ENCODE assay signal across 8 cellular contexts in genomic region chr2:174158003-174158402, GRCh38.
DNase-seq lines count a peak whose midpoint lies in the region; ATAC-seq, FAIRE-seq and TF ChIP-seq lines count a peak whose summit lies in the region.

No MANE protein-coding gene starts in this region.

- H3K36me3 Mint-ChIP-seq in CD8-positive, alpha-beta T cell, result peaks cover 14% of the 10 kb centered on the region

- H3K9ac ChIP-seq in K562 (ENCODE audit: insufficient read depth in 1 of 2, low read depth in 2 of 2, low read length in 2 of 2), result no peak overlapping the region

- in situ Hi-C loops in K562 (cut with MboI), result loop anchor here (10.0 kb wide), 1 partner anchor 167 kb away; no protein-coding TSS in a partner anchor

- H3K79me2 ChIP-seq in K562 (ENCODE audit: control insufficient read depth, insufficient read depth, low read length), result peaks cover 52% of the 10 kb centered on the region

- H4K20me1 ChIP-seq in K562 (replicated peaks; ENCODE audit: control insufficient read depth, insufficient read depth, low read length), result no peaks in the 10 kb centered on the region

- H3K4me1 Mint-ChIP-seq in CD8-positive, alpha-beta T cell (ENCODE audit: low read depth), result peaks cover 4% of the 10 kb centered on the region

- TF ChIP-seq CTCF in CD8-positive, alpha-beta T cell (IDR thresholded peaks at IDR 0.05), result no peak
- TF ChIP-seq CTCF in K562 (IDR thresholded peaks at IDR 0.05 in 2 of 3, conservative IDR thresholded peaks at IDR 0.05 in 1 of 3; ENCODE audit: insufficient read depth in 2 of 3, low read depth in 1 of 3, low read length in 3 of 3) (peak; percentile 68 to 73 (median 70)), right lobe of liver (IDR thresholded peaks at IDR 0.05) (peak; percentile 41 to 68 (median 52))

- no peaks in the 10 kb centered on the region for H3K4me1 ChIP-seq in CD8-positive, alpha-beta T cell (ENCODE audit: insufficient read depth, low read length)
- peaks cover 6 to 18% of the 10 kb centered on the region in 2 experiments; a peak in 4 of 5 replicates for H3K4me1 ChIP-seq in K562 (replicated peaks in 1 of 2; ENCODE audit: control insufficient read depth in 2 of 2, insufficient read depth in 2 of 2, low read length in 2 of 2)
- H3K4me1 ChIP-seq in right lobe of liver, result no peaks in the 10 kb centered on the region

- no peaks in the 10 kb centered on the region for H3K9me3 ChIP-seq in CD8-positive, alpha-beta T cell (ENCODE audit: low read length)
- H3K9me3 ChIP-seq in K562 (replicated peaks; ENCODE audit: control insufficient read depth, insufficient read depth, low read depth, low read length) (no peaks in the 10 kb centered on the region), right lobe of liver (no peaks in the 10 kb centered on the region)

- H3K4me3 Mint-ChIP-seq in CD8-positive, alpha-beta T cell, result no peak overlapping the region

- intact Hi-C loops in CD8-positive, alpha-beta T cell (cut with DNase I, micrococcal nuclease), result loop anchor here in 1 of 2 experiments (1.0 kb wide), 1 partner anchor 183 kb away; no protein-coding TSS in a partner anchor
- intact Hi-C loops in K562 (cut with micrococcal nuclease) (loop anchor here (1.0 kb wide), 1 partner anchor 183 kb away; no protein-coding TSS in a partner anchor), right lobe of liver (cut with DNase I) (no loop called here)

- H3K9me1 ChIP-seq in K562 (ENCODE audit: control insufficient read depth, insufficient read depth, low read length), result no peaks in the 10 kb centered on the region

- WGBS in K562 (ENCODE audit: insufficient coverage, low coverage, missing lambda C conversion rate), result 47% methylated on average over 3 of the region's 3 CpGs
- WGBS in right lobe of liver (ENCODE audit: insufficient coverage, low coverage, low lambda C conversion rate, missing lambda C conversion rate), result 74% methylated on average over 3 of the region's 3 CpGs

- peak in 5 of 7 experiments; percentile 2 to 22 (median 11) for DNase-seq in CD8-positive, alpha-beta T cell
- DNase-seq in GM18507 (ENCODE audit: extremely low spot score, insufficient read length, low read depth) (peak; percentile 3), NCI-H2227 treated with DMSO at 0.1 percent for 48 hours (lab: John Stamatoyannopoulos, UW) (peak; percentile 49), K562 (ENCODE audit: extremely low read depth in 1 of 4, low spot score in 3 of 4) (peak; percentile 64 to 78 (median 68)), right lobe of liver (peak in 1 of 3 donors; percentile 47), NCI-H187 (lab: John Stamatoyannopoulos, UW) (no peak), GDM1 (lab: John Stamatoyannopoulos, UW) (no peak)

- H3K9me3 Mint-ChIP-seq in CD8-positive, alpha-beta T cell, result no peaks in the 10 kb centered on the region

- no peaks in the 10 kb centered on the region for H3K36me3 ChIP-seq in CD8-positive, alpha-beta T cell (ENCODE audit: insufficient read depth, low read length)
- H3K36me3 ChIP-seq in K562 (ENCODE audit: control insufficient read depth, insufficient read depth, low read length) (peaks cover 3% of the 10 kb centered on the region; the same call in 1 of the 3 replicates), right lobe of liver (no peaks in the 10 kb centered on the region)

- TF ChIP-seq RAD21 in K562 (CRISPR knock-in tag; conservative IDR thresholded peaks at IDR 0.05 in 1 of 2, IDR thresholded peaks at IDR 0.05 in 1 of 2), result peak; percentile 59 to 88

- POLR2A ChIA-PET in CD8-positive, alpha-beta T cell (lab: Charles Lee), result no interaction called here
- POLR2A ChIA-PET in K562 (lab: Yijun Ruan, JAX), result no interaction called here

- H3K27ac ChIP-seq in CD8-positive, alpha-beta T cell (ENCODE audit: low read depth, low read length), result no peak overlapping the region
- no peak overlapping the region for H3K27ac ChIP-seq in K562 (ENCODE audit: extremely low read depth, low read depth, low read length)
- no peak overlapping the region for H3K27ac ChIP-seq in right lobe of liver

- no peaks in the 10 kb centered on the region for H3K27me3 ChIP-seq in CD8-positive, alpha-beta T cell (ENCODE audit: insufficient read depth, low read length)
- no peaks in the 10 kb centered on the region for H3K27me3 ChIP-seq in K562 (ENCODE audit: control insufficient read depth in 2 of 2, insufficient read depth in 2 of 2, low read length in 2 of 2)
- no peaks in the 10 kb centered on the region for H3K27me3 ChIP-seq in right lobe of liver

- no TSS peak for BruUV-seq in K562 (replicated peaks; lab: Mats Ljungman, UMichigan)

- H3K4me2 ChIP-seq in K562 (ENCODE audit: insufficient read depth, low read length), result no peak overlapping the region

- CTCF ChIA-PET in CD8-positive, alpha-beta T cell (lab: Charles Lee), result interaction anchor here (2.1 kb wide), 1 partner anchor 183 kb away, joined by 7 read pairs; no protein-coding TSS in a partner anchor
- CTCF ChIA-PET in K562 (lab: Yijun Ruan, JAX; ENCODE audit: low intra/inter-chr PET ratio), result interaction anchor here (0.6 to 4.6 kb wide), 2 partner anchors 182 to 192 kb away, joined by 3 to 44 read pairs; no protein-coding TSS in a partner anchor

- no peak overlapping the region for H3K27ac Mint-ChIP-seq in CD8-positive, alpha-beta T cell

- TF ChIP-seq EP300 in K562 (IDR thresholded peaks at IDR 0.05; ENCODE audit: low read length), result no peak

- FAIRE-seq in GM18507 (lab: Jason Lieb, UNC) (peak; percentile 83), K562 (lab: Jason Lieb, UNC) (peak; percentile 70)

- no peak for TF ChIP-seq POLR2A in K562 (conservative IDR thresholded peaks at IDR 0.05)
- TF ChIP-seq POLR2A in right lobe of liver (IDR thresholded peaks at IDR 0.05), result no peak

- no peaks in the 10 kb centered on the region for H3K27me3 Mint-ChIP-seq in CD8-positive, alpha-beta T cell (ENCODE audit: low read depth)

- ATAC-seq in CD8-positive, alpha-beta T cell, result peak; percentile 36
- ATAC-seq in K562 (peak; percentile 94), right lobe of liver (peak; percentile 69 to 73 (median 72)), GM21717 (IDR thresholded peaks at IDR 0.05; ENCODE audit: unreplicated experiment) (no peak)

- no peak overlapping the region for H3K4me3 ChIP-seq in CD8-positive, alpha-beta T cell (ENCODE audit: low read depth, low read length)
- no peak overlapping the region for H3K4me3 ChIP-seq in K562
- H3K4me3 ChIP-seq in right lobe of liver, result no peak overlapping the region

- H2AFZ ChIP-seq in K562 (ENCODE audit: low read depth, low read length), result no peak overlapping the region

TF ChIP-seq in K562, 482 proteins besides CTCF, POLR2A, EP300 and RAD21 (continues in another document):
- TF ChIP-seq RCOR1 (IDR thresholded peaks at IDR 0.05; ENCODE audit: borderline replicate concordance in 1 of 2, low read depth in 2 of 2, low read length in 2 of 2), result peak in 1 of 2 experiments; percentile 34; a peak in 1 of 4 replicates
- peak; percentile 40; the same call in 1 of the 2 replicates for TF ChIP-seq DEAF1 (CRISPR knock-in tag; IDR thresholded peaks at IDR 0.05)
- peak; percentile 56; the same call in 1 of the 2 replicates for TF ChIP-seq CC2D1A (IDR thresholded peaks at IDR 0.05)
- peak; percentile 54; the same call in 1 of the 2 replicates for TF ChIP-seq SMC3 (conservative IDR thresholded peaks at IDR 0.05; ENCODE audit: insufficient read depth, low read depth, low read length)
- no peak for TF ChIP-seq ETS2 (tag; IDR thresholded peaks at IDR 0.05; ENCODE audit: borderline replicate concordance, poor library complexity, severe bottlenecking)
- TF ChIP-seq CTBP1 (IDR thresholded peaks at IDR 0.05; ENCODE audit: borderline replicate concordance), result peak; percentile 44; the same call in 1 of the 2 replicates
- peak; percentile 90 for TF ChIP-seq HMBOX1 (IDR thresholded peaks at IDR 0.05)

Comparison
In these comparisons a context has a peak if more than half of its experiments do, and no peak if none do; other contexts are left out.
1. DNase-seq: peak in CD8-positive, alpha-beta T cell (5 of 7), GM18507 (single experiment), NCI-H2227 treated with DMSO at 0.1 percent for 48 hours (single experiment) and K562 (4 of 4); none in NCI-H187 (0 of 2) and GDM1 (single experiment).